ENCODE assay signal across 17 cellular contexts in genomic region chr22:33038836-33039235, GRCh38. TPM values are rescaled to one million over a fixed set of nuclear protein-coding genes. Genes with fewer than 3 reads are reported as not detected.
DNase-seq lines count a peak whose midpoint lies in the region; TF ChIP-seq lines count a peak whose summit lies in the region.
"Had no signal": no experiment of that assay in that cellular context is flagged by ENCODE, and none has a peak within 500 bp of the region (broad histone marks: within the 10 kb centered on the region; RNA-seq: fewer than 3 reads in every experiment).

No MANE protein-coding gene starts in this region.

- H3K27me3 ChIP-seq in MG63 (no peaks in the 10 kb centered on the region), smooth muscle cell (ENCODE audit: low read depth) (no peaks in the 10 kb centered on the region), BE2C (no peaks in the 10 kb centered on the region; the same call in 1 of the 2 replicates), stomach (peaks cover 0 to 33% (median 0%) of the 10 kb centered on the region in 3 donors)
- H3K27me3 ChIP-seq: BLaER1 treated with 17β-estradiol and CSF1 and Interleukin-3, amounts not matched to agents 10 nM and 100 nM had no signal

- peaks cover 3% of the 10 kb centered on the region for H3F3A ChIP-seq in smooth muscle cell (ENCODE audit: low read depth)

- intact Hi-C loops in stomach (cut with DNase I; ENCODE audit: low total_unique reads) = no loop called here

- peaks cover 5% of the 10 kb centered on the region for H4K20me1 ChIP-seq in smooth muscle cell (ENCODE audit: low read depth)
- H4K20me1 ChIP-seq: BLaER1 treated with 17β-estradiol and CSF1 and Interleukin-3, amounts not matched to agents 10 nM and 100 nM had no signal

- H3K4me3 ChIP-seq in MG63 = no peak overlapping the region
- no peak overlapping the region for H3K4me3 ChIP-seq in smooth muscle cell
- H3K4me3 ChIP-seq in BE2C (ENCODE audit: low read depth, low read length) = no peak overlapping the region
- H3K4me3 ChIP-seq in stomach = no peak overlapping the region
- H3K4me3 ChIP-seq: BLaER1 treated with 17β-estradiol and CSF1 and Interleukin-3, amounts not matched to agents 10 nM and 100 nM; GM23338 had no signal

- no peak for TF ChIP-seq POLR2A in stomach (IDR thresholded peaks at IDR 0.05)

- no peaks in the 10 kb centered on the region for H3K79me2 ChIP-seq in smooth muscle cell (ENCODE audit: low read depth)

- TF ChIP-seq EP300 in stomach (IDR thresholded peaks at IDR 0.05) = no peak

- H3K4me2 ChIP-seq in smooth muscle cell = peak overlapping the region; percentile 47

- no peaks in the 10 kb centered on the region for H3K36me3 ChIP-seq in MG63
- no peaks in the 10 kb centered on the region for H3K36me3 ChIP-seq in smooth muscle cell (ENCODE audit: low read depth)
- H3K36me3 ChIP-seq in BE2C = no peaks in the 10 kb centered on the region
- no peaks in the 10 kb centered on the region for H3K36me3 ChIP-seq in stomach
- H3K36me3 ChIP-seq: BLaER1 treated with 17β-estradiol and CSF1 and Interleukin-3, amounts not matched to agents 10 nM and 100 nM had no signal

- DNase-seq in MG63 (peak; percentile 53), islet precursor cell (peak; percentile 73), smooth muscle cell (lab: John Stamatoyannopoulos, UW; ENCODE audit: unreplicated experiment) (no peak), BE2C (no peak), stomach (no peak), NCI-H2081 (lab: John Stamatoyannopoulos, UW) (no peak)
- DNase-seq: Calu3; CD4-positive, alpha-beta memory T cell; COR-L47; DMS53; DMS79 treated with DMSO at 0.1 percent for 48 hours; H9 had no signal

- no peaks in the 10 kb centered on the region for H3K9me3 ChIP-seq in MG63
- no peaks in the 10 kb centered on the region for H3K9me3 ChIP-seq in smooth muscle cell (replicated peaks; ENCODE audit: low read depth)
- no peaks in the 10 kb centered on the region for H3K9me3 ChIP-seq in BE2C
- no peaks in the 10 kb centered on the region for H3K9me3 ChIP-seq in stomach
- H3K9me3 ChIP-seq: BLaER1 treated with 17β-estradiol and CSF1 and Interleukin-3, amounts not matched to agents 10 nM and 100 nM had no signal

- no peak for TF ChIP-seq CTCF in C4-2B (conservative IDR thresholded peaks at IDR 0.05)
- no peak for TF ChIP-seq CTCF in smooth muscle cell (IDR thresholded peaks at IDR 0.05; ENCODE audit: borderline replicate concordance, insufficient read depth, poor library complexity, severe bottlenecking)
- TF ChIP-seq CTCF in BE2C (IDR thresholded peaks at IDR 0.05; ENCODE audit: low read depth, low read length) = no peak
- no peak for TF ChIP-seq CTCF in stomach (IDR thresholded peaks at IDR 0.05)

- H3K27ac ChIP-seq in C4-2B (peak overlapping the region; percentile 5; the same call in 1 of the 2 replicates), smooth muscle cell (ENCODE audit: low read depth) (no peak overlapping the region), stomach (no peak overlapping the region)
- H3K27ac ChIP-seq: 22Rv1; BLaER1 treated with 17β-estradiol and CSF1 and Interleukin-3, amounts not matched to agents 10 nM and 100 nM had no signal

- no peak overlapping the region for H3K9ac ChIP-seq in smooth muscle cell (ENCODE audit: low read depth)
- H3K9ac ChIP-seq: BLaER1 treated with 17β-estradiol and CSF1 and Interleukin-3, amounts not matched to agents 10 nM and 100 nM had no signal

- H3K4me1 ChIP-seq in smooth muscle cell (ENCODE audit: low read depth) (peaks cover 12% of the 10 kb centered on the region), BE2C (no peaks in the 10 kb centered on the region), stomach (peaks cover 0 to 8% (median 0%) of the 10 kb centered on the region in 4 donors)

- no peak overlapping the region for H2AFZ ChIP-seq in smooth muscle cell (ENCODE audit: low read depth)
- H2AFZ ChIP-seq: GM23338 had no signal

- WGBS in smooth muscle cell (ENCODE audit: low lambda C conversion rate) = 48% methylated on average over 6 of the region's 6 CpGs
- WGBS in stomach, 5 donors = 69 to 81% (median 76%) methylated on average over 6 of the region's 6 CpGs

RNA-seq across cellular contexts. Expression of gene SYN3, which starts 19.3 kb away (rescaled TPM):
- not detected in 2 replicates for total RNA-seq in MG63 (2014; rRNA removed; shearing (Covaris generic); ENCODE audit: low replicate concordance)
- 2.9 and 14.5 TPM in 2 replicates for total RNA-seq in smooth muscle cell
- polyA plus RNA-seq in smooth muscle cell = 3.0 and 3.2 TPM in 2 replicates
- 0.42 TPM for polyA plus RNA-seq in BE2C (2012; ENCODE audit: insufficient read depth, insufficient read length, low read depth)
- under 1 TPM in 1 of 5 donors, not detected in 4; 0.92 TPM for total RNA-seq in stomach
- not detected for polyA plus RNA-seq in stomach
- total RNA-seq: Calu3; CD4-positive, alpha-beta memory T cell had no signal
- polyA plus RNA-seq: AG04450; CD4-positive, alpha-beta memory T cell had no signal

Comparison
In these comparisons a context has a peak if more than half of its experiments do, and no peak if none do; other contexts are left out.
1. DNase-seq: peak in MG63 (single experiment) and islet precursor cell (single experiment); none in smooth muscle cell (single experiment), BE2C (single experiment), stomach (single experiment) and NCI-H2081 (0 of 2).